Comparison of ENCODE assay signal across 9 cellular contexts in the genomic region with DNA sequence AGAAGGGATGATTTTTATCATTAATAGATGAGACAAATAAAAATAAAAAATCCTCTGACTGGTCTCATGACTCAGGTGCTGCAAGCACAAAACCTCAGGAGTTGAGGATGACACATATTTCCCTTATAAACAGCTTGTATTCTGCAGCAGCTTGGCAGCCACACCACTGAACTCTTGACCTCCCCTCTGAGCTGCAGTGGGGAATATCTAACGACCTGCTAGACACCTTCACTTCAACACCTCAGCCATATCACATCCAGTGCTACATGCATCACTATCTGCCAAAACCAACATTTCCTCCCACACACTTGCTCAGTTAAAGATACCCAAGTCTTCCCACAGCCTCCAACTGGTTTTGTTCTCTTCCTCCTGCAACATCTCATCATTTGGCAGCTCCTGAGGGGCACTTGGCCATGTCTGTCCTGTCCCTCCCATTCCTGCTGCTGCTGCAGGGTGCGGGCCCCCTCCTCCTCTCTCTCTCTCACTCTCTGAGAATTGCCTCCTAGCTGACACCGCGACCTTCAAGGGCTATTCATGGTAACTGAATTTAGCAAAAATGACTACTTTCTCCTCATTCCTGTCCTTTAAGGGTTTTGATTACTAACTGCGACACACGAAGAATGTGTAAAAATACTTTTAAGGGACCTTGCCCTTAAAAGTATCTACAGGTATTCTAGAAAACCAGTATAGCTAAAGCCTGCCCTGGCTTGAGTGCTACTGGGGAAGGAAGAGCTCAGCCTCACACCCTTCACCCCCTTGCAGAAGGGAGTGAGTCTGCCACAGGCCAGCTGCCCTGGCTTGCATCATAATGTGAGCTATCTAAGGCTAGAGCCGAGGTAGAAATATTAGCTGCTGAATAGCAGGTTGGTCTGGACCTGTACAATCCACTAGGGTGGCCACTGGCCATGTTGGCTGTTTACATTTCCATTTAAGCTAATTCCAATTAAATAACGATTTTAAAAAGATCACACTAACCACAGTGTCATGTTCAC. TPM values are rescaled to one million over a fixed set of nuclear protein-coding genes. Genes with fewer than 3 reads are reported as not detected.
DNase-seq lines count a peak whose midpoint lies in the region; ATAC-seq and TF ChIP-seq lines count a peak whose summit lies in the region.
"Had no signal": no experiment of that assay in that cellular context is flagged by ENCODE, and none has a peak within 500 bp of the region (broad histone marks: within the 10 kb centered on the region; RNA-seq: fewer than 3 reads in every experiment).

No MANE protein-coding gene starts in this region.

- 56% methylated on average over 8 of the region's 8 CpGs for WGBS in prostate gland

- in situ Hi-C loops in ACHN (cut with HindIII; ENCODE audit: low pct_ligation_motif_present, low pct_unique_long_range_greater_than_20kb, low sequenced_read_pairs), result no loop called here

- no peaks in the 10 kb centered on the region for H3K27me3 ChIP-seq in prostate gland (replicated peaks; ENCODE audit: insufficient read depth)

- TF ChIP-seq POLR2A in prostate gland (IDR thresholded peaks at IDR 0.05), result no peak

- TF ChIP-seq CTCF in prostate gland (IDR thresholded peaks at IDR 0.05), result no peak

- DNase-seq in Ammon's horn (ENCODE audit: low spot score) (peak; percentile 7), HT1080 (ENCODE audit: low read depth) (peak; percentile 59), left kidney (ENCODE audit: low read depth, low spot score) (peak; percentile 4), ACHN (no peak), prostate gland (ENCODE audit: low spot score) (no peak)
- peak; percentile 47 to 54 for DNase-seq in activated T-cell treated with anti-CD3 and anti-CD28 coated beads, Interleukin-2, amount 50 U/mL, for 48 hours
- DNase-seq: NCI-H446 had no signal

- H3K4me3 ChIP-seq in prostate gland, result no peak overlapping the region

- ATAC-seq in GM18870 (IDR thresholded peaks at IDR 0.05; ENCODE audit: unreplicated experiment), result no peak
- no peak for ATAC-seq in GM18907 (IDR thresholded peaks at IDR 0.05; ENCODE audit: unreplicated experiment)

- no peak overlapping the region for H3K27ac ChIP-seq in prostate gland

- intact Hi-C loops in prostate gland (cut with DNase I), result no loop called here

- no peaks in the 10 kb centered on the region for H3K36me3 ChIP-seq in prostate gland

- H3K4me1 ChIP-seq in prostate gland (replicated peaks), result no peaks in the 10 kb centered on the region

- H3K9me3 ChIP-seq in prostate gland, result no peaks in the 10 kb centered on the region

RNA-seq across cellular contexts. Expression of a gene that starts 5.0 kb away (rescaled TPM):
- not detected in 2 replicates for total RNA-seq in HT1080 (2014; rRNA removed; shearing (Covaris generic))
- not detected in 2 replicates for polyA plus RNA-seq in HT1080 (2015; cell fraction: cytosol; rRNA removed)
- polyA plus RNA-seq in HT1080 (2015; cell fraction: nucleus; rRNA removed), result not detected in 2 replicates
- total RNA-seq in prostate gland, result under 1 TPM in 1 of 2 donors, not detected in 1; 0.09 TPM

RNA-seq across cellular contexts. Expression of a gene that starts 39.4 kb away (rescaled TPM):
- 6.5 and 9.7 TPM in 2 replicates for total RNA-seq in HT1080 (2014; rRNA removed; shearing (Covaris generic))
- polyA plus RNA-seq in HT1080 (2015; cell fraction: cytosol; rRNA removed), result 15.2 and 22.6 TPM in 2 replicates
- polyA plus RNA-seq in HT1080 (2015; cell fraction: nucleus; rRNA removed), result 20.0 and 24.1 TPM in 2 replicates
- 10 to 100 TPM; 23.2 to 28.9 TPM for total RNA-seq in prostate gland

Comparison
In these comparisons a context has a peak if more than half of its experiments do, and no peak if none do; other contexts are left out.
1. DNase-seq: peak in Ammon's horn (single experiment), HT1080 (single experiment), activated T-cell treated with anti-CD3 and anti-CD28 coated beads, Interleukin-2, amount 50 U/mL, for 48 hours (2 of 2) and left kidney (single experiment); none in ACHN (single experiment) and prostate gland (single experiment).